Comparison of ENCODE assay signal across 8 cellular contexts in the genomic region with DNA sequence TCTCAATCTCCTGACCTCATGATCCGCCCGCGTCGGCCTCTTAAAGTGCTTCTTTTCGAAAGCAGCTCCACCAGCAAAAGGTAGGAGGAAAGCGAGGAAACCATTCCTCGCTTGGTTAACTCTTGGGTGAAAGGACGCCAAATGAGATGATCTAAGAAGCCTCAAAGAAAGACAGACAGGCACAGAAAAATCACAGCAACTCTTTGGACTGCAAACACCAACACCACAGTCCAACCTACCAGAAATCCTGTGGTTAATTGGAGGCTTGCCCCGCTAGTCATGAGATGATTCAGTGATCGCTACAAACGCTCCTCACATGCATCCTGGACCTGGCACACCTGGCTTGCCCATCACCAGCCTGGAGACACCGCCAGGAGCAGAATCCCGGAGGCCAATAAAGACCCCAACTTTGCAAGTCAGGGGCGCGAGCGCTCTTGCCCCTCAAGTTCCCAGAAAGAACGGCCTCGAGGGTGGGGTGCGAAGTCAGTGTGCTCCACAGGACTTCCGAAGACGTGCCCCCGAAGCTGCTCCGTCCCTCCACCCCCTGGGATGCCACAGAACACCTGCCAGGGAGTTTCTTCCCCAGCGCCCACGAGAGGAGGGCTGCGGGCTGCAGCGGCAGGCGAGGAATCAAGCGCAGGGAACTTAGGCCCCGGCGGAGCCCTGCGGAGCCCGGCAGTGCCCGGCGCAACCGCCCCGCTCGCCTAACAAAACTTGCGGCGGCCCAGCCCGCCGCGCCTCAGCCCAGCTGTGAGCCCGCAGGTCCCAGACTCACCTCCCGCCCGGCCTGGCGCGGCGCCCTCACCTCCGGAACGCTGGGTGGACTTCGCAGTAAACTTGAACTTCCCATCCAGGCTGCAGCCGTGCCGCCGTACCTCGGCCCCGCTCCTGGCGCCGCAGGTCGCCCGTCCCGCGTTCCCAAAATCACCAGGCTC. TPM values are rescaled to one million over a fixed set of nuclear protein-coding genes. Genes with fewer than 3 reads are reported as not detected.
DNase-seq lines count a peak whose midpoint lies in the region; ATAC-seq and TF ChIP-seq lines count a peak whose summit lies in the region.
"Not testable (repeated sequence)": the region's sequence is repeated elsewhere in the genome, so short reads cannot be mapped to it uniquely, and the experiment has no call there.

No MANE protein-coding gene starts in this region.

- WGBS in suprapubic skin = 13% methylated on average over 16 of the region's 63 CpGs

- not testable (repeated sequence) for H3K36me3 Mint-ChIP-seq in activated naive CD8-positive, alpha-beta T cell

- H3K4me3 Mint-ChIP-seq in activated naive CD8-positive, alpha-beta T cell = peak overlapping the region; percentile 97

- not testable (repeated sequence) for TF ChIP-seq EP300 in suprapubic skin (IDR thresholded peaks at IDR 0.05)

- TF ChIP-seq CTCF in foreskin fibroblast (IDR thresholded peaks at IDR 0.05; ENCODE audit: low read depth, low read length); suprapubic skin (IDR thresholded peaks at IDR 0.05): not testable (repeated sequence)

- DNase-seq in ELR (ENCODE audit: low read depth) (peak; percentile 61), RKO (ENCODE audit: low spot score) (peak; percentile 50), foreskin fibroblast (peak; percentile 16 to 52), myocyte (ENCODE audit: low read depth) (peak; percentile 53), suprapubic skin (ENCODE audit: low spot score in 2 of 2) (peak in 1 of 2 donors; percentile 73)

- ATAC-seq in GM21786 (IDR thresholded peaks at IDR 0.05; ENCODE audit: unreplicated experiment) (peak; percentile 14), HG03571 (IDR thresholded peaks at IDR 0.05; ENCODE audit: unreplicated experiment) (peak; percentile 36)

- peak overlapping the region; percentile 60 to 63 for H3K4me3 ChIP-seq in foreskin fibroblast (ENCODE audit: low read depth in 1 of 2, low read length in 2 of 2)
- H3K4me3 ChIP-seq in suprapubic skin = peak overlapping the region; percentile 72

- not testable (repeated sequence) for H3K36me3 ChIP-seq in suprapubic skin

- TF ChIP-seq POLR2A in suprapubic skin (IDR thresholded peaks at IDR 0.05) = not testable (repeated sequence)

- H3K27me3 Mint-ChIP-seq in activated naive CD8-positive, alpha-beta T cell = not testable (repeated sequence)

- H3K4me1 ChIP-seq in suprapubic skin = not testable (repeated sequence)

- not testable (repeated sequence) for H3K27ac Mint-ChIP-seq in activated naive CD8-positive, alpha-beta T cell

- not testable (repeated sequence) for H3K9me3 Mint-ChIP-seq in activated naive CD8-positive, alpha-beta T cell (ENCODE audit: low read depth)

- not testable (repeated sequence) for H3K27me3 ChIP-seq in suprapubic skin

- H3K4me1 Mint-ChIP-seq in activated naive CD8-positive, alpha-beta T cell (ENCODE audit: low read depth) = peaks cover 15% of the 10 kb centered on the region

- H3K27ac ChIP-seq in suprapubic skin = peak overlapping the region; percentile 63

- not testable (repeated sequence) for H3K9me3 ChIP-seq in suprapubic skin

RNA-seq across cellular contexts. Expression of gene NBPF11, which starts 0.9 kb away (rescaled TPM):
- 5.4 and 7.0 TPM in 2 replicates for total RNA-seq in myocyte
- polyA plus RNA-seq in myocyte (2012) = 7.1 TPM
- 10 to 100 TPM in 2 of 4 donors, 1 to 10 TPM in 2; 6.9 to 40.0 (median 11.3) TPM for total RNA-seq in suprapubic skin
